27 cellular contexts compared by ENCODE assay signal in the genomic region with DNA sequence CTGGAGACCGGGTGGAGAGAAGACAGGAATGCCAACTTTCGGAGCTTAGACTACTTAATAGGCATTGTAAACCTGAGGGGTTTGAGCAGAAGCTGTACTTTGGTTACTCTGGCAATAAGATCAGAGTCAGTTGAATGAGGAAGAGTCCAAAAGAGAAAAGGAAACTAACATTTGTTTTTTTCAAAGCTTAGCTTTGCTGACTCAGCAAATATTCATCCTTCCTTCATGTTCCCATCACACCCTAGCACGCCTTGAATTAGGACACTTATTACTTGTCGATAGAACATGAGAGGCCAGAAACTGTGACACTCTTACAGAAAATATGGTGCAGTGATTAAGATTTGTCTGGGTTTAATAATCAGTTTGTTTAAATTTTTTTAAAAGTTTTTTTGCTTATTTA.
"Had no signal": no experiment of that assay in that cellular context is flagged by ENCODE, and none has a peak within 500 bp of the region (broad histone marks: within the 10 kb centered on the region; RNA-seq: fewer than 3 reads in every experiment).

No MANE protein-coding gene starts in this region.

- H3K4me3 ChIP-seq: cardiac muscle cell had no signal

- DNase-seq: activated B cell treated with CpG ODN at 0.5 μM for 24 hours; activated CD4-positive, alpha-beta memory T cell treated with anti-CD3 and anti-CD28 coated beads, Interleukin-2, amount 10 ng/mL, durations not matched to agents 7 days and 5 days; activated CD4-positive, alpha-beta T cell treated with anti-CD3 and anti-CD28 coated beads for 4 hours; activated CD4-positive, CD25-positive, alpha-beta regulatory T cell treated with anti-CD3 and anti-CD28 coated beads, Interleukin-2, amount 50 U/mL, for 72 hours; activated gamma-delta T cell; activated naive CD4-positive, alpha-beta T cell treated with anti-CD3 and anti-CD28 coated beads for 36 hours; activated T-cell treated with anti-CD3 and anti-CD28 coated beads, Interleukin-2, amount 50 U/mL, for 24 hours; amniotic stem cell; aorta; brain microvascular endothelial cell; NCI-H1105; NCI-H1417 treated with DMSO at 0.1 percent for 48 hours; NCI-H187 treated with DMSO at 0.1 percent for 48 hours; NCI-H2081; NCI-H226; NCI-H526; NCI-H748 treated with DMSO at 0.1 percent for 48 hours; NK-92 treated with Interleukin-12 subunit alpha and Interleukin-12 subunit beta, amount 100 ng/mL, for 24 hours; Right ventricle myocardium superior; SW 1271; T-helper 1 cell; T-helper 2 cell; T-helper 9 cell had no signal

- H3K4me3 Mint-ChIP-seq: activated B cell treated with CpG ODN at 0.5 μM for 24 hours; activated CD4-positive, alpha-beta memory T cell treated with anti-CD3 and anti-CD28 coated beads, Interleukin-2, amount 10 ng/mL, durations not matched to agents 7 days and 5 days; activated naive CD4-positive, alpha-beta T cell treated with anti-CD3 and anti-CD28 coated beads for 36 hours; activated T-cell treated with anti-CD3 and anti-CD28 coated beads, Interleukin-2, amount 50 U/mL, for 24 hours had no signal

- H3K36me3 ChIP-seq: brain microvascular endothelial cell, cardiac muscle cell had no signal

- H3K27me3 Mint-ChIP-seq: activated B cell treated with CpG ODN at 0.5 μM for 24 hours; activated CD4-positive, alpha-beta memory T cell treated with anti-CD3 and anti-CD28 coated beads, Interleukin-2, amount 10 ng/mL, durations not matched to agents 7 days and 5 days; activated T-cell treated with anti-CD3 and anti-CD28 coated beads, Interleukin-2, amount 50 U/mL, for 24 hours had no signal

- H3K27ac ChIP-seq: brain microvascular endothelial cell, cardiac muscle cell, VCaP had no signal

- H3K27ac Mint-ChIP-seq: activated B cell treated with CpG ODN at 0.5 μM for 24 hours; activated CD4-positive, alpha-beta memory T cell treated with anti-CD3 and anti-CD28 coated beads, Interleukin-2, amount 10 ng/mL, durations not matched to agents 7 days and 5 days; activated naive CD4-positive, alpha-beta T cell treated with anti-CD3 and anti-CD28 coated beads for 36 hours; activated naive CD4-positive, alpha-beta T cell treated with anti-CD3 and anti-CD28 coated beads, Interleukin-2, amount 50 U/mL, for 72 hours; activated T-cell treated with anti-CD3 and anti-CD28 coated beads, Interleukin-2, amount 50 U/mL, for 24 hours; activated T-helper 2 cell treated with anti-CD3 and anti-CD28 coated beads, Interferon-gamma antibody, Interleukin-2, Interleukin-4, amounts not matched to agents 10 μg/mL and 5 μg/mL and 100 μg/mL, durations not matched to agents 14 hours and 24 hours and 36 hours had no signal

- H3K9me3 Mint-ChIP-seq: activated CD4-positive, alpha-beta memory T cell treated with anti-CD3 and anti-CD28 coated beads, Interleukin-2, amount 10 ng/mL, durations not matched to agents 7 days and 5 days; activated naive CD4-positive, alpha-beta T cell treated with anti-CD3 and anti-CD28 coated beads for 36 hours; activated T-cell treated with anti-CD3 and anti-CD28 coated beads, Interleukin-2, amount 50 U/mL, for 24 hours; activated T-helper 2 cell treated with anti-CD3 and anti-CD28 coated beads, Interferon-gamma antibody, Interleukin-2, Interleukin-4, amounts not matched to agents 10 μg/mL and 5 μg/mL and 100 μg/mL, durations not matched to agents 14 hours and 24 hours and 36 hours had no signal

- H3K36me3 Mint-ChIP-seq: activated naive CD4-positive, alpha-beta T cell treated with anti-CD3 and anti-CD28 coated beads, Interleukin-2, amount 50 U/mL, for 72 hours had no signal

- ATAC-seq: activated naive CD4-positive, alpha-beta T cell treated with anti-CD3 and anti-CD28 coated beads, Interleukin-2, amount 50 U/mL, for 72 hours had no signal

- H3K27me3 ChIP-seq: brain microvascular endothelial cell, cardiac muscle cell had no signal
